Comparison of ENCODE assay signal across 20 cellular contexts in the genomic region with DNA sequence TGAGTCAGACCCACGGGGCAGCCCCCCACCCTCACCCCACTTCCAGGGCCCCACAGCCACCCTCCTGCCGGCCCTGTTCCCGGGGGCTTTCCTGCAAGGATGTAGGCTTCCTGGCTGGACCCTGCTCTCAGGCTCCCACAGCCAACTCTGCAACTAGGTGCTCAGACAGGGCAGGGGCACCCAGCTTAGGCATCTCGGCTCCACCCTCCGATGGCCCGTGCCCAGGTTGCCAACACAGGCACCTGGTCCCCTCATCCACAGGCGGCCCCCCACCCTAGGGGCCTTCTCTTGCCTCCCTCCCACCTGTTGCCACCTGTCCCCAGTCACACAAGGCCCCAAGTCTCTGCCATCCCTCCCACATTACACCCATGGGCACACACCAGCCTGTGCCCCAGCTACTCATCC. TPM values are rescaled to one million over a fixed set of nuclear protein-coding genes. Genes with fewer than 3 reads are reported as not detected.
DNase-seq lines count a peak whose midpoint lies in the region; ATAC-seq, FAIRE-seq and TF ChIP-seq lines count a peak whose summit lies in the region.
"Had no signal": no experiment of that assay in that cellular context is flagged by ENCODE, and none has a peak within 500 bp of the region (broad histone marks: within the 10 kb centered on the region; RNA-seq: fewer than 3 reads in every experiment).

No MANE protein-coding gene starts in this region.

- in situ Hi-C loops in HepG2 (cut with HindIII; ENCODE audit: extremely low pct_ligation_motif_present, low pct_unique_long_range_greater_than_20kb) = no loop called here

- H3K4me3 ChIP-seq in heart left ventricle (no peak overlapping the region), RWPE2 (ENCODE audit: severe bottlenecking) (no peak overlapping the region), HepG2 (replicated peaks in 1 of 3; ENCODE audit: insufficient read depth in 1 of 3, low read depth in 2 of 3, low read length in 3 of 3) (no peak overlapping the region)
- H3K4me3 ChIP-seq: GM12878 had no signal

- no peak overlapping the region for H2AFZ ChIP-seq in HepG2 (ENCODE audit: low read length)

- H3K36me3 ChIP-seq in heart left ventricle (peaks cover 0 to under 1% (median 0%) of the 10 kb centered on the region in 9 donors), RWPE2 (ENCODE audit: low read depth) (no peaks in the 10 kb centered on the region), HepG2 (replicated peaks in 1 of 2; ENCODE audit: control insufficient read depth in 1 of 2, insufficient read depth in 2 of 2, low read length in 2 of 2) (peaks cover 48 to 85% of the 10 kb centered on the region in 2 experiments)

- ATAC-seq in heart left ventricle (no peak), left cardiac atrium (no peak), RWPE2 (ENCODE audit: low read depth) (no peak), HepG2 (no peak), HG02642 (IDR thresholded peaks at IDR 0.05; ENCODE audit: poor library complexity, unreplicated experiment) (no peak)
- ATAC-seq: GM12878 had no signal

- no peak overlapping the region for H3K9ac ChIP-seq in HepG2 (ENCODE audit: insufficient read depth, low read depth, low read length)

- no peak for TF ChIP-seq CTCF in heart left ventricle (IDR thresholded peaks at IDR 0.05)
- TF ChIP-seq CTCF in RWPE2 (IDR thresholded peaks at IDR 0.05; ENCODE audit: poor library complexity, severe bottlenecking) = no peak
- TF ChIP-seq CTCF in HepG2 (CRISPR knock-in tag; IDR thresholded peaks at IDR 0.05) = no peak

- no TSS peak for BruUV-seq in HepG2 (replicated peaks; lab: Mats Ljungman, UMichigan)

- CTCF ChIA-PET in HepG2 (lab: Yijun Ruan, JAX; ENCODE audit: low intra/inter-chr PET ratio, low total read pairs) = no interaction called here

- H3K79me2 ChIP-seq in HepG2 (ENCODE audit: insufficient read depth, low read length) = peaks cover 79% of the 10 kb centered on the region

- no peak for FAIRE-seq in HepG2 (lab: Jason Lieb, UNC)
- FAIRE-seq: GM12878, RCC 7860 had no signal

- no peaks in the 10 kb centered on the region for H3K27me3 ChIP-seq in heart left ventricle
- no peaks in the 10 kb centered on the region for H3K27me3 ChIP-seq in RWPE2 (ENCODE audit: insufficient read depth, poor library complexity, severe bottlenecking)
- no peaks in the 10 kb centered on the region for H3K27me3 ChIP-seq in HepG2 (ENCODE audit: control insufficient read depth in 1 of 2, insufficient read depth in 2 of 2, low read length in 2 of 2)

- TF ChIP-seq RAD21 in HepG2 (CRISPR knock-in tag; IDR thresholded peaks at IDR 0.05) = no peak

- POLR2A ChIA-PET in HepG2 (lab: Yijun Ruan, JAX) = no interaction called here

- 80 to 86% (median 84%) methylated on average over 6 to 7 of the region's 7 CpGs for WGBS in heart left ventricle, 4 donors
- WGBS in HepG2 (ENCODE audit: low lambda C conversion rate) = 95% methylated on average over 7 of the region's 7 CpGs

- no peak overlapping the region for H3K4me2 ChIP-seq in HepG2 (ENCODE audit: low read depth, low read length)

- H3K4me1 ChIP-seq in heart left ventricle = peaks cover 0 to 83% (median 55%) of the 10 kb centered on the region in 12 donors
- H3K4me1 ChIP-seq in RWPE2 (ENCODE audit: insufficient read depth, poor library complexity, severe bottlenecking) = peaks cover 3% of the 10 kb centered on the region
- peaks cover 11% of the 10 kb centered on the region; the same call in 1 of the 2 replicates for H3K4me1 ChIP-seq in HepG2 (ENCODE audit: insufficient read depth, low read length)

- no peak overlapping the region for H3K27ac ChIP-seq in heart left ventricle
- no peak overlapping the region for H3K27ac ChIP-seq in RWPE2 (ENCODE audit: poor library complexity, severe bottlenecking)
- H3K27ac ChIP-seq in HepG2 (ENCODE audit: extremely low read length, insufficient read depth, low read length) = no peak overlapping the region

- no peaks in the 10 kb centered on the region for H3K9me3 ChIP-seq in heart left ventricle
- no peaks in the 10 kb centered on the region for H3K9me3 ChIP-seq in RWPE2 (ENCODE audit: severe bottlenecking)
- H3K9me3 ChIP-seq in HepG2 (ENCODE audit: low read length) = no peaks in the 10 kb centered on the region

- no peak for TF ChIP-seq POLR2A in heart left ventricle (IDR thresholded peaks at IDR 0.05)
- TF ChIP-seq POLR2A in HepG2 (IDR thresholded peaks at IDR 0.05; ENCODE audit: insufficient read depth in 1 of 2, low read depth in 2 of 2, low read length in 2 of 2) = no peak

- TF ChIP-seq EP300 in HepG2 (IDR thresholded peaks at IDR 0.05; ENCODE audit: low read depth in 2 of 2, low read length in 2 of 2) (no peak), HepG2 (CRISPR knock-in tag; IDR thresholded peaks at IDR 0.05; ENCODE audit: borderline replicate concordance) (no peak)

- DNase-seq in heart left ventricle (peak in 3 of 5 donors; percentile 19 to 62 (median 22)), left cardiac atrium (no peak), RWPE2 (ENCODE audit: low spot score) (peak; percentile 45), HepG2 (ENCODE audit: low spot score) (no peak), posterior vena cava (ENCODE audit: low spot score) (peak; percentile 62), dedifferentiated amniotic fluid mesenchymal stem cell (ENCODE audit: extremely low spot score) (no peak), NCI-H1436 (lab: John Stamatoyannopoulos, UW) (no peak)
- DNase-seq: CD4-positive, alpha-beta memory T cell; DMS153; EL; HCEC 1CT; KBM-7; NCI-H1105 treated with DMSO at 0.1 percent for 48 hours; NCI-H1694 treated with DMSO at 0.1 percent for 48 hours; NCI-H510A; NCI-H748 treated with DMSO at 0.1 percent for 48 hours; SHP77 treated with DMSO at 0.1 percent for 48 hours had no signal

- intact Hi-C loops in heart left ventricle (cut with DNase I) = loop anchor here in 1 of 10 donors (5.0 kb wide), 1 partner anchor 33 kb away; a partner anchor contains a TSS
- intact Hi-C loops in left cardiac atrium (cut with DNase I) = no loop called here
- intact Hi-C loops in HepG2 (cut with micrococcal nuclease; ENCODE audit: unreplicated experiment) = no loop called here
- intact Hi-C loops in posterior vena cava (cut with DNase I) = no loop called here

- H4K20me1 ChIP-seq in HepG2 (ENCODE audit: insufficient read depth, low read length) = peaks cover 72% of the 10 kb centered on the region; the same call in 1 of the 2 replicates

TF ChIP-seq in HepG2, 621 proteins besides CTCF, POLR2A, EP300 and RAD21:
- TF ChIP-seq ZNF431 (CRISPR knock-in tag; IDR thresholded peaks at IDR 0.05; ENCODE audit: borderline replicate concordance, low read depth) (no peak), TAF15 (IDR thresholded peaks at IDR 0.05; ENCODE audit: low read depth, low read length, poor library complexity, severe bottlenecking) (peak; percentile 57), AGO2 (optimal IDR thresholded peaks at IDR 0.05; ENCODE audit: low read depth, low read length) (peak; percentile 59), ZBTB20 (CRISPR knock-in tag; IDR thresholded peaks at IDR 0.05; ENCODE audit: borderline replicate concordance, low read depth) (no peak)

RNA-seq across cellular contexts. Expression of a gene that starts 34.6 kb away (rescaled TPM):
- total RNA-seq in heart left ventricle (10 to 100 TPM; 18.1 to 87.3 (median 24.9) TPM), left cardiac atrium (10 to 100 TPM; 14.3 to 19.3 TPM), HepG2 (2016; rRNA removed; fragmentation: Illumina TruSeq; extraction: Trizol) (68.4 and 84.6 TPM in 2 replicates), posterior vena cava (10 to 100 TPM; 16.9 to 22.4 TPM)
- polyA plus RNA-seq in heart left ventricle (10 to 100 TPM; 15.6 to 26.5 TPM), HepG2 (2011; rRNA removed) (34.5 and 42.2 TPM in 2 replicates)
- total RNA-seq in HepG2 (2016; cell fraction: cytosol; rRNA removed; fragmentation: Illumina TruSeq; extraction: Trizol; ENCODE audit: low read depth) = 8.0 TPM in 2 replicates
- total RNA-seq in HepG2 (2016; cell fraction: insoluble cytoplasmic fraction; rRNA removed; fragmentation: Illumina TruSeq; extraction: Trizol) = 60.2 and 86.4 TPM in 2 replicates
- total RNA-seq in HepG2 (2016; cell fraction: membrane; rRNA removed; fragmentation: Illumina TruSeq; extraction: Trizol) = 38.4 and 40.3 TPM in 2 replicates
- total RNA-seq in HepG2 (2016; cell fraction: nucleus; rRNA removed; fragmentation: Illumina TruSeq; extraction: Trizol) = 59.1 and 66.3 TPM in 2 replicates
- polyA plus RNA-seq in HepG2 (2011; cell fraction: cytosol; rRNA removed) = 35.2 and 53.7 TPM in 2 replicates
- polyA plus RNA-seq in HepG2 (2011; cell fraction: nucleus; rRNA removed) = 38.8 and 44.3 TPM in 2 replicates
- 50.2 and 79.5 TPM in 2 replicates for polyA plus RNA-seq in HepG2 (2012)
- 5.2 and 5.6 TPM in 2 replicates for polyA plus RNA-seq in HepG2 (2016; cell fraction: cytosol; fragmentation: Illumina TruSeq; extraction: Trizol; ENCODE audit: low read depth)
- polyA plus RNA-seq in HepG2 (2016; cell fraction: insoluble cytoplasmic fraction; fragmentation: Illumina TruSeq; extraction: Trizol; ENCODE audit: low read depth) = 70.3 and 83.1 TPM in 2 replicates
- polyA plus RNA-seq in HepG2 (2016; cell fraction: membrane; fragmentation: Illumina TruSeq; extraction: Trizol; ENCODE audit: low read depth) = 24.6 and 27.0 TPM in 2 replicates
- polyA plus RNA-seq in HepG2 (2016; cell fraction: nucleus; fragmentation: Illumina TruSeq; extraction: Trizol; ENCODE audit: insufficient read depth, low read depth) = 106 and 113 TPM in 2 replicates
- 7.6 and 148 TPM in 2 replicates for polyA minus RNA-seq in HepG2 (2011; rRNA and poly(A)+ RNA removed; ENCODE audit: low replicate concordance)
- polyA minus RNA-seq in HepG2 (2011; cell fraction: cytosol; rRNA and poly(A)+ RNA removed) = 47.4 and 52.3 TPM in 2 replicates
- 39.0 and 60.8 TPM in 2 replicates for polyA minus RNA-seq in HepG2 (2011; cell fraction: nucleus; rRNA and poly(A)+ RNA removed)

Comparison
In these comparisons a context has a peak if more than half of its experiments do, and no peak if none do; other contexts are left out.
1. DNase-seq: peak in heart left ventricle (3 of 5), RWPE2 (single experiment) and posterior vena cava (single experiment); none in left cardiac atrium (single experiment), HepG2 (single experiment), dedifferentiated amniotic fluid mesenchymal stem cell (single experiment) and NCI-H1436 (single experiment).